14 cellular contexts compared by ENCODE assay signal in genomic region chr6:112044856-112045255, GRCh38. TPM values are rescaled to one million over a fixed set of nuclear protein-coding genes. Genes with fewer than 3 reads are reported as not detected.
A peak's percentile ranks its signal among the peaks of the same experiment; 100 is the strongest.
DNase-seq lines count a peak whose midpoint lies in the region; ATAC-seq, FAIRE-seq and TF ChIP-seq lines count a peak whose summit lies in the region.
"Had no signal": no experiment of that assay in that cellular context is flagged by ENCODE, and none has a peak within 500 bp of the region (broad histone marks: within the 10 kb centered on the region; RNA-seq: fewer than 3 reads in every experiment).

No MANE protein-coding gene starts in this region.

- no peaks in the 10 kb centered on the region for H4K20me1 ChIP-seq in astrocyte (ENCODE audit: insufficient read depth, low read length)

- H3K4me1 ChIP-seq in astrocyte (ENCODE audit: insufficient read depth, low read length) (peaks cover 32% of the 10 kb centered on the region), uterus (peaks cover 0 to 13% of the 10 kb centered on the region in 2 donors), vagina (peaks cover 6% of the 10 kb centered on the region)
- H3K4me1 ChIP-seq: A549 had no signal

- H3K4me2 ChIP-seq in astrocyte (ENCODE audit: low read length) = peak overlapping the region; percentile 60
- H3K4me2 ChIP-seq: A549 had no signal

- H3K9ac ChIP-seq in astrocyte (ENCODE audit: low read length) = peak overlapping the region; percentile 92

- no peak overlapping the region for H2AFZ ChIP-seq in astrocyte (ENCODE audit: low read depth, low read length)

- H3K27me3 ChIP-seq in astrocyte (ENCODE audit: insufficient read depth, low read length) (no peaks in the 10 kb centered on the region), uterus (no peaks in the 10 kb centered on the region), vagina (no peaks in the 10 kb centered on the region)

- peaks cover 36% of the 10 kb centered on the region for H3K4me1 Mint-ChIP-seq in activated naive CD8-positive, alpha-beta T cell (ENCODE audit: low read depth)
- H3K4me1 Mint-ChIP-seq in activated naive CD8-positive, alpha-beta T cell treated with anti-CD3 and anti-CD28 coated beads for 36 hours = peaks cover 37% of the 10 kb centered on the region
- H3K4me1 Mint-ChIP-seq in astrocyte (ENCODE audit: low read depth, unreplicated experiment) = peaks cover 27% of the 10 kb centered on the region
- peaks cover 38% of the 10 kb centered on the region for H3K4me1 Mint-ChIP-seq in activated CD8-positive, alpha-beta T cell treated with anti-CD3 and anti-CD28 coated beads for 36 hours (ENCODE audit: low read depth)

- H3K9me3 ChIP-seq in astrocyte (ENCODE audit: insufficient read depth, low read depth, low read length) (no peaks in the 10 kb centered on the region), uterus (no peaks in the 10 kb centered on the region), vagina (no peaks in the 10 kb centered on the region)
- H3K9me3 ChIP-seq: A549 had no signal

- TF ChIP-seq POLR2A in uterus (IDR thresholded peaks at IDR 0.05) (no peak), vagina (IDR thresholded peaks at IDR 0.05) (no peak)

- intact Hi-C loops in uterus (cut with DNase I; ENCODE audit: low total_unique reads) = loop anchor here (5.0 kb wide), 1 partner anchor 333 kb away; no protein-coding TSS in a partner anchor
- intact Hi-C loops in activated CD8-positive, alpha-beta T cell treated with anti-CD3 and anti-CD28 coated beads for 36 hours (cut with micrococcal nuclease) = loop anchor here (5.0 kb wide), 3 partner anchors 53 to 563 kb away; partner anchors contain the start of gene REV3L
- intact Hi-C loops in vagina (cut with DNase I) = loop anchor here (5.0 kb wide), 1 partner anchor 338 kb away; no protein-coding TSS in a partner anchor

- peak overlapping the region; percentile 89 for H3K27ac ChIP-seq in astrocyte (ENCODE audit: low read depth, low read length)
- peak overlapping the region; percentile 82 to 86 for H3K27ac ChIP-seq in uterus
- no peak overlapping the region for H3K27ac ChIP-seq in vagina
- H3K27ac ChIP-seq: A549 had no signal

- POLR2A ChIA-PET in activated CD8-positive, alpha-beta T cell treated with anti-CD3 and anti-CD28 coated beads for 36 hours (lab: Charles Lee) = interaction anchor here (0.6 to 1.2 kb wide), 3 partner anchors 10 to 785 kb away, joined by 3 to 4 read pairs (median 3); no protein-coding TSS in a partner anchor

- no peak for DNase-seq in activated naive CD8-positive, alpha-beta T cell treated with anti-CD3 and anti-CD28 coated beads for 36 hours
- DNase-seq in astrocyte (ENCODE audit: low read depth) (peak; percentile 99), iris pigment epithelial cell (ENCODE audit: low read depth) (peak; percentile 94), uterus (peak; percentile 45 to 61), vagina (ENCODE audit: extremely low spot score in 2 of 2) (no peak), globus pallidus (ENCODE audit: low spot score) (no peak)
- no peak for DNase-seq in activated CD8-positive, alpha-beta T cell treated with anti-CD3 and anti-CD28 coated beads for 36 hours
- DNase-seq: activated CD8-positive, alpha-beta memory T cell treated with anti-CD3 and anti-CD28 coated beads, Interleukin-2, amount 10 ng/mL, durations not matched to agents 7 days and 5 days; NCI-H510A had no signal

- H3K4me3 Mint-ChIP-seq in activated naive CD8-positive, alpha-beta T cell = peak overlapping the region; percentile 32
- no peak overlapping the region for H3K4me3 Mint-ChIP-seq in activated naive CD8-positive, alpha-beta T cell treated with anti-CD3 and anti-CD28 coated beads for 36 hours
- no peak overlapping the region for H3K4me3 Mint-ChIP-seq in astrocyte (ENCODE audit: unreplicated experiment)
- no peak overlapping the region for H3K4me3 Mint-ChIP-seq in activated CD8-positive, alpha-beta T cell treated with anti-CD3 and anti-CD28 coated beads for 36 hours
- H3K4me3 Mint-ChIP-seq: activated CD8-positive, alpha-beta memory T cell treated with anti-CD3 and anti-CD28 coated beads, Interleukin-2, amount 10 ng/mL, durations not matched to agents 7 days and 5 days had no signal

- no peaks in the 10 kb centered on the region for H3K27me3 Mint-ChIP-seq in activated naive CD8-positive, alpha-beta T cell
- no peaks in the 10 kb centered on the region for H3K27me3 Mint-ChIP-seq in activated naive CD8-positive, alpha-beta T cell treated with anti-CD3 and anti-CD28 coated beads for 36 hours
- no peaks in the 10 kb centered on the region for H3K27me3 Mint-ChIP-seq in astrocyte (ENCODE audit: low read depth, unreplicated experiment)
- H3K27me3 Mint-ChIP-seq in activated CD8-positive, alpha-beta T cell treated with anti-CD3 and anti-CD28 coated beads for 36 hours = no peaks in the 10 kb centered on the region
- H3K27me3 Mint-ChIP-seq: activated CD8-positive, alpha-beta memory T cell treated with anti-CD3 and anti-CD28 coated beads, Interleukin-2, amount 10 ng/mL, durations not matched to agents 7 days and 5 days had no signal

- no peaks in the 10 kb centered on the region for H3K36me3 Mint-ChIP-seq in activated naive CD8-positive, alpha-beta T cell
- no peaks in the 10 kb centered on the region for H3K36me3 Mint-ChIP-seq in activated naive CD8-positive, alpha-beta T cell treated with anti-CD3 and anti-CD28 coated beads for 36 hours
- no peaks in the 10 kb centered on the region for H3K36me3 Mint-ChIP-seq in astrocyte (ENCODE audit: low read depth, unreplicated experiment)
- no peaks in the 10 kb centered on the region for H3K36me3 Mint-ChIP-seq in activated CD8-positive, alpha-beta T cell treated with anti-CD3 and anti-CD28 coated beads for 36 hours (ENCODE audit: low read depth)

- no peaks in the 10 kb centered on the region for H3K9me3 Mint-ChIP-seq in activated naive CD8-positive, alpha-beta T cell (ENCODE audit: low read depth)
- H3K9me3 Mint-ChIP-seq in activated naive CD8-positive, alpha-beta T cell treated with anti-CD3 and anti-CD28 coated beads for 36 hours = no peaks in the 10 kb centered on the region
- H3K9me3 Mint-ChIP-seq in astrocyte (ENCODE audit: unreplicated experiment) = peaks cover 4% of the 10 kb centered on the region
- H3K9me3 Mint-ChIP-seq in activated CD8-positive, alpha-beta T cell treated with anti-CD3 and anti-CD28 coated beads for 36 hours = no peaks in the 10 kb centered on the region

- H3K36me3 ChIP-seq in astrocyte (ENCODE audit: insufficient read depth, low read length) (no peaks in the 10 kb centered on the region), uterus (no peaks in the 10 kb centered on the region), vagina (no peaks in the 10 kb centered on the region)

- CTCF ChIA-PET in activated CD8-positive, alpha-beta T cell treated with anti-CD3 and anti-CD28 coated beads for 36 hours (lab: Charles Lee) = interaction anchor here (0.8 to 6.8 kb wide), 21 partner anchors 13 to 1034 kb away, joined by 3 to 64 read pairs (median 4); partner anchors contain the start of gene FYN

- H3K79me2 ChIP-seq in astrocyte (ENCODE audit: insufficient read depth, low read length) = no peaks in the 10 kb centered on the region

- peak; percentile 41 for FAIRE-seq in astrocyte (lab: Jason Lieb, UNC)
- FAIRE-seq: A549, TTC549 had no signal

- ATAC-seq in activated CD8-positive, alpha-beta T cell treated with anti-CD3 and anti-CD28 coated beads for 36 hours = no peak
- ATAC-seq: A549; activated CD8-positive, alpha-beta memory T cell treated with anti-CD3 and anti-CD28 coated beads, Interleukin-2, amount 10 ng/mL, durations not matched to agents 7 days and 5 days had no signal

- H3K4me3 ChIP-seq in astrocyte (ENCODE audit: insufficient read depth, low read depth, low read length) (no peak overlapping the region), uterus (no peak overlapping the region), vagina (no peak overlapping the region)
- H3K4me3 ChIP-seq: A549 had no signal

- no peak overlapping the region for H3K27ac Mint-ChIP-seq in activated naive CD8-positive, alpha-beta T cell
- H3K27ac Mint-ChIP-seq in activated naive CD8-positive, alpha-beta T cell treated with anti-CD3 and anti-CD28 coated beads for 36 hours = no peak overlapping the region
- H3K27ac Mint-ChIP-seq in astrocyte (ENCODE audit: unreplicated experiment) = peak overlapping the region; percentile 97
- H3K27ac Mint-ChIP-seq in activated CD8-positive, alpha-beta T cell treated with anti-CD3 and anti-CD28 coated beads for 36 hours = no peak overlapping the region
- H3K27ac Mint-ChIP-seq: activated CD8-positive, alpha-beta memory T cell treated with anti-CD3 and anti-CD28 coated beads, Interleukin-2, amount 10 ng/mL, durations not matched to agents 7 days and 5 days had no signal

- TF ChIP-seq CTCF in astrocyte (IDR thresholded peaks at IDR 0.05; ENCODE audit: insufficient read depth, low read depth, low read length) (no peak), uterus (IDR thresholded peaks at IDR 0.05) (no peak), vagina (IDR thresholded peaks at IDR 0.05) (no peak)
- no peak for TF ChIP-seq CTCF in activated CD8-positive, alpha-beta T cell treated with anti-CD3 and anti-CD28 coated beads for 36 hours (IDR thresholded peaks at IDR 0.05)

RNA-seq across cellular contexts. Expression of gene CCN6, which starts 9.0 kb away (rescaled TPM):
- total RNA-seq in activated naive CD8-positive, alpha-beta T cell treated with anti-CD3 and anti-CD28 coated beads for 36 hours = under 1 TPM; 0.19 to 0.30 TPM
- not detected in 2 replicates for total RNA-seq in astrocyte
- not detected for total RNA-seq in uterus
- total RNA-seq in activated CD8-positive, alpha-beta T cell treated with anti-CD3 and anti-CD28 coated beads for 36 hours = not detected
- not detected for total RNA-seq in vagina
- total RNA-seq: activated CD8-positive, alpha-beta memory T cell treated with anti-CD3 and anti-CD28 coated beads, Interleukin-2, amount 10 ng/mL, durations not matched to agents 7 days and 5 days; G401; temporal lobe had no signal

RNA-seq across cellular contexts. Expression of gene TUBE1, which starts 42.4 kb away (rescaled TPM):
- total RNA-seq in activated naive CD8-positive, alpha-beta T cell treated with anti-CD3 and anti-CD28 coated beads for 36 hours = 10 to 100 TPM; 30.3 to 31.1 TPM
- total RNA-seq in astrocyte = 17.7 and 19.9 TPM in 2 replicates
- total RNA-seq in uterus = 10 to 100 TPM; 33.6 to 75.1 (median 54.0) TPM
- 10 to 100 TPM; 38.7 to 39.1 TPM for total RNA-seq in activated CD8-positive, alpha-beta T cell treated with anti-CD3 and anti-CD28 coated beads for 36 hours
- total RNA-seq in vagina = 38.8 TPM

RNA-seq across cellular contexts. Expression of gene FAM229B, which starts 42.5 kb away (rescaled TPM):
- 1 to 10 TPM; 7.9 to 8.7 TPM for total RNA-seq in activated naive CD8-positive, alpha-beta T cell treated with anti-CD3 and anti-CD28 coated beads for 36 hours
- total RNA-seq in astrocyte = 31.8 and 34.8 TPM in 2 replicates
- 10 to 100 TPM in 3 of 4 donors, 1 to 10 TPM in 1; 7.2 to 47.6 (median 34.4) TPM for total RNA-seq in uterus
- total RNA-seq in activated CD8-positive, alpha-beta T cell treated with anti-CD3 and anti-CD28 coated beads for 36 hours = 10 to 100 TPM in 1 of 2 experiments, 1 to 10 TPM in 1; 7.6 to 10.2 TPM
- total RNA-seq in vagina = 11.0 TPM

Comparison
In these comparisons a context has a peak if more than half of its experiments do, and no peak if none do; other contexts are left out.
1. DNase-seq: peak in astrocyte (single experiment), iris pigment epithelial cell (single experiment) and uterus (2 of 2); none in activated naive CD8-positive, alpha-beta T cell treated with anti-CD3 and anti-CD28 coated beads for 36 hours (single experiment), activated CD8-positive, alpha-beta T cell treated with anti-CD3 and anti-CD28 coated beads for 36 hours (single experiment), vagina (0 of 2) and globus pallidus (single experiment).